In the genomic region with DNA sequence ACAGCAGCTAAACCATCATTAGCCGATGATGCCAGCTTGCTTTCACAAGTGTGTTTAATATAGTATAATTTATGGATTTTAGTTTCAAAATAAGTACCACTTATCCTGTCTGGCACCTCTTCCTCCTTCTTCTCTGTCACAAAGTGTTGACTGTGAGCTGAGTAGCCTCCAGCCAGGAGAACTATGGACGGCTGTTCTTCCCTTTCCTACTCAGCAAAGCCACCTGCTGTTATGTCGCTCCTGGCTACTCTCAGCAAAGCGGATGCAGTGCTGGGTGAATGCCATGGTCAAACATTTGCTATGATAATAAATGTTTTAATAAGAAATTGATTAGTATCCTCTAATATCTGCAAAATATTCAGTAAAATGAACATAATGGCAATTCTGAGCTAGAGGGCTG, we compare ENCODE assay signal across 1 cellular context.
TF ChIP-seq lines count a peak whose summit lies in the region.

No MANE protein-coding gene starts in this region.

TF ChIP-seq in GM23338, 12 proteins besides CTCF, POLR2A, EP300 and RAD21 (continued from another document):
- TF ChIP-seq, protein P1, sequence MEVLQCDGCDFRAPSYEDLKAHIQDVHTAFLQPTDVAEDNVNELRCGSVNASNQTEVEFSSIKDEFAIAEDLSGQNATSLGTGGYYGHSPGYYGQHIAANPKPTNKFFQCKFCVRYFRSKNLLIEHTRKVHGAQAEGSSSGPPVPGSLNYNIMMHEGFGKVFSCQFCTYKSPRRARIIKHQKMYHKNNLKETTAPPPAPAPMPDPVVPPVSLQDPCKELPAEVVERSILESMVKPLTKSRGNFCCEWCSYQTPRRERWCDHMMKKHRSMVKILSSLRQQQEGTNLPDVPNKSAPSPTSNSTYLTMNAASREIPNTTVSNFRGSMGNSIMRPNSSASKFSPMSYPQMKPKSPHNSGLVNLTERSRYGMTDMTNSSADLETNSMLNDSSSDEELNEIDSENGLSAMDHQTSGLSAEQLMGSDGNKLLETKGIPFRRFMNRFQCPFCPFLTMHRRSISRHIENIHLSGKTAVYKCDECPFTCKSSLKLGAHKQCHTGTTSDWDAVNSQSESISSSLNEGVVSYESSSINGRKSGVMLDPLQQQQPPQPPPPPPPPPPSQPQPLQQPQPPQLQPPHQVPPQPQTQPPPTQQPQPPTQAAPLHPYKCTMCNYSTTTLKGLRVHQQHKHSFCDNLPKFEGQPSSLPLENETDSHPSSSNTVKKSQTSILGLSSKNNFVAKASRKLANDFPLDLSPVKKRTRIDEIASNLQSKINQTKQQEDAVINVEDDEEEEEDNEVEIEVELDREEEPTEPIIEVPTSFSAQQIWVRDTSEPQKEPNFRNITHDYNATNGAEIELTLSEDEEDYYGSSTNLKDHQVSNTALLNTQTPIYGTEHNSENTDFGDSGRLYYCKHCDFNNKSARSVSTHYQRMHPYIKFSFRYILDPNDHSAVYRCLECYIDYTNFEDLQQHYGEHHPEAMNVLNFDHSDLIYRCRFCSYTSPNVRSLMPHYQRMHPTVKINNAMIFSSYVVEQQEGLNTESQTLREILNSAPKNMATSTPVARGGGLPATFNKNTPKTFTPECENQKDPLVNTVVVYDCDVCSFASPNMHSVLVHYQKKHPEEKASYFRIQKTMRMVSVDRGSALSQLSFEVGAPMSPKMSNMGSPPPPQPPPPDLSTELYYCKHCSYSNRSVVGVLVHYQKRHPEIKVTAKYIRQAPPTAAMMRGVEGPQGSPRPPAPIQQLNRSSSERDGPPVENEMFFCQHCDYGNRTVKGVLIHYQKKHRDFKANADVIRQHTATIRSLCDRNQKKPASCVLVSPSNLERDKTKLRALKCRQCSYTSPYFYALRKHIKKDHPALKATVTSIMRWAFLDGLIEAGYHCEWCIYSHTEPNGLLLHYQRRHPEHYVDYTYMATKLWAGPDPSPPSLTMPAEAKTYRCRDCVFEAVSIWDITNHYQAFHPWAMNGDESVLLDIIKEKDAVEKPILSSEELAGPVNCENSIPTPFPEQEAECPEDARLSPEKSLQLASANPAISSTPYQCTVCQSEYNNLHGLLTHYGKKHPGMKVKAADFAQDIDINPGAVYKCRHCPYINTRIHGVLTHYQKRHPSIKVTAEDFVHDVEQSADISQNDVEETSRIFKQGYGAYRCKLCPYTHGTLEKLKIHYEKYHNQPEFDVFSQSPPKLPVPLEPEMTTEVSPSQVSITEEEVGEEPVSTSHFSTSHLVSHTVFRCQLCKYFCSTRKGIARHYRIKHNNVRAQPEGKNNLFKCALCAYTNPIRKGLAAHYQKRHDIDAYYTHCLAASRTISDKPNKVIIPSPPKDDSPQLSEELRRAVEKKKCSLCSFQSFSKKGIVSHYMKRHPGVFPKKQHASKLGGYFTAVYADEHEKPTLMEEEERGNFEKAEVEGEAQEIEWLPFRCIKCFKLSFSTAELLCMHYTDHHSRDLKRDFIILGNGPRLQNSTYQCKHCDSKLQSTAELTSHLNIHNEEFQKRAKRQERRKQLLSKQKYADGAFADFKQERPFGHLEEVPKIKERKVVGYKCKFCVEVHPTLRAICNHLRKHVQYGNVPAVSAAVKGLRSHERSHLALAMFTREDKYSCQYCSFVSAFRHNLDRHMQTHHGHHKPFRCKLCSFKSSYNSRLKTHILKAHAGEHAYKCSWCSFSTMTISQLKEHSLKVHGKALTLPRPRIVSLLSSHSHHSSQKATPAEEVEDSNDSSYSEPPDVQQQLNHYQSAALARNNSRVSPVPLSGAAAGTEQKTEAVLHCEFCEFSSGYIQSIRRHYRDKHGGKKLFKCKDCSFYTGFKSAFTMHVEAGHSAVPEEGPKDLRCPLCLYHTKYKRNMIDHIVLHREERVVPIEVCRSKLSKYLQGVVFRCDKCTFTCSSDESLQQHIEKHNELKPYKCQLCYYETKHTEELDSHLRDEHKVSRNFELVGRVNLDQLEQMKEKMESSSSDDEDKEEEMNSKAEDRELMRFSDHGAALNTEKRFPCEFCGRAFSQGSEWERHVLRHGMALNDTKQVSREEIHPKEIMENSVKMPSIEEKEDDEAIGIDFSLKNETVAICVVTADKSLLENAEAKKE (CRISPR knock-in tag; IDR thresholded peaks at IDR 0.05), result no peak
- TF ChIP-seq EZH2 (IDR thresholded peaks at IDR 0.05; ENCODE audit: low read depth, unreplicated experiment) (no peak), CREB1 (CRISPR knock-in tag; IDR thresholded peaks at IDR 0.05; ENCODE audit: low read depth) (no peak), POLR2AphosphoS5 (IDR thresholded peaks at IDR 0.05; ENCODE audit: low read depth) (no peak), NANOG (IDR thresholded peaks at IDR 0.05; ENCODE audit: borderline replicate concordance) (no peak), ZNF114 (CRISPR knock-in tag; IDR thresholded peaks at IDR 0.05) (no peak), STAT1 (IDR thresholded peaks at IDR 0.05; ENCODE audit: unreplicated experiment) (no peak), EZH2phosphoT487 (IDR thresholded peaks at IDR 0.05; ENCODE audit: unreplicated experiment) (no peak), ZNF331 (CRISPR knock-in tag; IDR thresholded peaks at IDR 0.05; ENCODE audit: low read depth) (no peak), JUNB (IDR thresholded peaks at IDR 0.05; ENCODE audit: unreplicated experiment) (no peak)
- TF ChIP-seq, protein P2, sequence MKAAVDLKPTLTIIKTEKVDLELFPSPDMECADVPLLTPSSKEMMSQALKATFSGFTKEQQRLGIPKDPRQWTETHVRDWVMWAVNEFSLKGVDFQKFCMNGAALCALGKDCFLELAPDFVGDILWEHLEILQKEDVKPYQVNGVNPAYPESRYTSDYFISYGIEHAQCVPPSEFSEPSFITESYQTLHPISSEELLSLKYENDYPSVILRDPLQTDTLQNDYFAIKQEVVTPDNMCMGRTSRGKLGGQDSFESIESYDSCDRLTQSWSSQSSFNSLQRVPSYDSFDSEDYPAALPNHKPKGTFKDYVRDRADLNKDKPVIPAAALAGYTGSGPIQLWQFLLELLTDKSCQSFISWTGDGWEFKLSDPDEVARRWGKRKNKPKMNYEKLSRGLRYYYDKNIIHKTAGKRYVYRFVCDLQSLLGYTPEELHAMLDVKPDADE (IDR thresholded peaks at IDR 0.05), result no peak
